8 cellular contexts compared by ENCODE assay signal in the genomic region with DNA sequence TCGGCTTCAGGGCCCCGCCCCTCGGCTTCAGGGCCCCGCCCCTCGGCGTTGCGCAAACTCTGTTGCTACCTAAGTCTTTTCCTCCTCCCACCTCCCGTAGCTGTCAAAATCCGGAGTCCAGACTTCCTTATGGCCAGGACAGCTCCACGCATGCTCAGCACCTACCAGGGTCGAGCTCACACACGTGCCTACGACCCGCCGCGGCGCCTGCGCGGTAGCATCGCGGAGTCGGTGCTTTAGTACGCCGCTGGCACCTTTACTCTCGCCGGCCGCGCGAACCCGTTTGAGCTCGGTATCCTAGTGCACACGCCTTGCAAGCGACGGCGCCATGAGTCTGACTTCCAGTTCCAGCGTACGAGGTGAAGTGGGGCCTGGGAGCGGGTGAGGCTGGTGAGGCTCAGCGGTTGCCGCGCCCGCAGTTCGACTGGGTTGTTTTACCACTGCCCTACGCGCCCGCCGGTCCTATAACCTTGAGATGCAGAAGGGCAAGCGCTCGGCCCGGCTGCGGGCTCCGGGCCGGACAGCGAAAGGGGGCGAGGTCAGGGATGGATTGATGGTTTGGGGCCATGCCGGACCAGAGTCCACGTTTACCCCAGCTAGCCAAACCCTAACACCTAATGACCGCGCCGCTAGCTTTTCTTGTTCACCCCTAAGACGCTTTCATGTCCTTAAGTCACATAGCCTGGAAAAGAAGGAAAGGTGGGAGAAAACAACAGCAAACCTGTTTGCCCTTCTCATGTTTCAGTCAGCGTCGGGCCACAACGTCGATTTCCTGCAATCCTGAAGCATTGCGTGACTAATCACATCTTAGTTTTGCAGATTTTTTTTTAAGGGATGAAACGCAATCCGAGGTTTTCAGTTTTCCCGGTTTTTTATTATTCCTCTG. TPM values are rescaled to one million over a fixed set of nuclear protein-coding genes. Genes with fewer than 3 reads are reported as not detected.
DNase-seq lines count a peak whose midpoint lies in the region; ATAC-seq and TF ChIP-seq lines count a peak whose summit lies in the region.

CISD1 (plus strand) TSS at position 217 of the 886 bp plus-strand sequence; CDS start at position 329, 112 bp downstream.

- H3K27ac ChIP-seq in IMR-90 (ENCODE audit: insufficient read depth, low read length), result peak within 1 kb of the TSS; percentile 57

- dilution Hi-C loops in IMR-90 (cut with HindIII; ENCODE audit: low sequenced_read_pairs, unreplicated experiment), result no loop called here

- peak within 1 kb of the TSS; percentile 94 for H3K4me2 ChIP-seq in IMR-90 (ENCODE audit: low read depth, low read length)

- 0 out of 3 replicates have a peak within 1 kb of the TSS, but pooled peaks have one; percentile 19 for H2BK15ac ChIP-seq in IMR-90 (ENCODE audit: low read depth, low read length)

- WGBS in IMR-90 (ENCODE audit: extremely low coverage in 2 of 2, insufficient read length in 1 of 2), 2 experiments, result 0% methylated on average over 26 of the region's 69 CpGs; no CpG with 5 or more reads in 1 of the 2 experiments

- H2BK5ac ChIP-seq in IMR-90 (ENCODE audit: low read depth, low read length, poor library complexity, severe bottlenecking), result peak within 1 kb of the TSS; percentile 61

- H2AK9ac ChIP-seq in IMR-90 (replicated peaks; ENCODE audit: low read depth, low read length, poor library complexity), result peak within 1 kb of the TSS; percentile 63

- H3K9me1 ChIP-seq in IMR-90 (ENCODE audit: insufficient read depth, low read length), result no peaks in the 10 kb centered on the region

- peak within 1 kb of the TSS; percentile 9; the same call in 1 of the 2 replicates for H2AK5ac ChIP-seq in IMR-90 (ENCODE audit: low read depth, low read length)

- H3K9me3 ChIP-seq in IMR-90 (ENCODE audit: control insufficient read depth, insufficient read depth, low read length) (no peaks in the 10 kb centered on the region), mononuclear cell (ENCODE audit: low read depth, low read length) (no peaks in the 10 kb centered on the region)

- in situ Hi-C loops in IMR-90 (cut with MboI; ENCODE audit: low sequenced_read_pairs), result no loop called here

- peak within 1 kb of the TSS; percentile 22; the same call in 1 of the 2 replicates for H2BK20ac ChIP-seq in IMR-90 (ENCODE audit: low read depth, low read length)

- intact Hi-C loops in IMR-90 (cut with micrococcal nuclease), result loop anchor here (2.0 kb wide), 1 partner anchor 90 kb away; no protein-coding TSS in a partner anchor

- no peak for TF ChIP-seq CTCF in IMR-90 (conservative IDR thresholded peaks at IDR 0.05; ENCODE audit: low read depth, low read length)

- peak within 1 kb of the TSS; percentile 94 for H3K23ac ChIP-seq in IMR-90 (ENCODE audit: low read depth, low read length)

- H3K4ac ChIP-seq in IMR-90 (ENCODE audit: low read depth, low read length), result peak within 1 kb of the TSS; percentile 74

- H4K8ac ChIP-seq in IMR-90 (ENCODE audit: low read depth in 2 of 2, low read length in 2 of 2), result peak within 1 kb of the TSS in 1 of 2 experiments; percentile 78; a peak in 1 of 4 replicates

- peaks cover 0 to 27% of the 10 kb centered on the region in 2 experiments; a peak in 2 of 4 replicates for H3K79me1 ChIP-seq in IMR-90 (ENCODE audit: low read depth in 1 of 2, low read length in 2 of 2)

- POLR2A ChIA-PET in IMR-90 (lab: Charles Lee; ENCODE audit: unreplicated experiment), result no interaction called here

- peak within 1 kb of the TSS; percentile 64 for H2BK120ac ChIP-seq in IMR-90 (ENCODE audit: low read depth, low read length)

- ATAC-seq in GM21528 (IDR thresholded peaks at IDR 0.05; ENCODE audit: low FRiP score, unreplicated experiment) (peak; percentile 66), IMR-90 (ENCODE audit: low read depth) (peak; percentile 80)

- peak within 1 kb of the TSS; percentile 4 for H3K18ac ChIP-seq in IMR-90 (ENCODE audit: low read depth, low read length)

- H4K20me1 ChIP-seq in IMR-90 (ENCODE audit: insufficient read depth, low read length), result no peaks in the 10 kb centered on the region; the same call in 1 of the 2 replicates

- H4K5ac ChIP-seq in IMR-90 (ENCODE audit: low read depth, low read length), result peak within 1 kb of the TSS; percentile 6; the same call in 1 of the 2 replicates

- H2AFZ ChIP-seq in IMR-90 (replicated peaks; ENCODE audit: low read length, poor library complexity), result peak within 1 kb of the TSS; percentile 98

- H3K27me3 ChIP-seq in IMR-90 (ENCODE audit: control insufficient read depth, insufficient read depth, low read length) (no peaks in the 10 kb centered on the region), mononuclear cell (ENCODE audit: insufficient read depth, low read length) (no peaks in the 10 kb centered on the region)

- peak within 1 kb of the TSS; percentile 32 for H4K91ac ChIP-seq in IMR-90 (ENCODE audit: insufficient read depth, low read depth, low read length)

- H3K4me3 ChIP-seq in IMR-90 (ENCODE audit: insufficient read depth, low read depth, low read length) (peak within 1 kb of the TSS; percentile 64), mononuclear cell (ENCODE audit: low read length) (peak within 1 kb of the TSS; percentile 64)

- no peaks in the 10 kb centered on the region for H3K36me3 ChIP-seq in IMR-90 (ENCODE audit: control insufficient read depth, insufficient read depth, low read length)

- CTCF ChIA-PET in IMR-90 (lab: Yijun Ruan, JAX), result interaction anchor here (0.9 to 1.5 kb wide), 2 partner anchors 21 to 47 kb away, joined by 3 to 4 read pairs; no protein-coding TSS in a partner anchor

- BruUV-seq in IMR-90 (replicated peaks; lab: Mats Ljungman, UMichigan), result no TSS peak

- H3K14ac ChIP-seq in IMR-90 (replicated peaks; ENCODE audit: low read depth, low read length), result peak within 1 kb of the TSS; percentile 59

- TF ChIP-seq POLR2A in IMR-90 (IDR thresholded peaks at IDR 0.05; ENCODE audit: low read depth, low read length), result peak; percentile 57; the same call in 1 of the 2 replicates

- peak within 1 kb of the TSS; percentile 64 for H3K56ac ChIP-seq in IMR-90 (ENCODE audit: extremely low read depth, insufficient read depth, low read length)

- H3K9ac ChIP-seq in IMR-90 (ENCODE audit: low read depth, low read length), result peak within 1 kb of the TSS; percentile 55

- no peak for TF ChIP-seq RAD21 in IMR-90 (IDR thresholded peaks at IDR 0.05; ENCODE audit: low read length)

- DNase-seq in DMS 273 (lab: John Stamatoyannopoulos, UW; ENCODE audit: unreplicated experiment) (peak; percentile 98), IMR-90 (peak; percentile 100), OCI-M1 (lab: John Stamatoyannopoulos, UW) (peak; percentile 99), activated T-cell treated with anti-CD3 and anti-CD28 coated beads for 24 hours (ENCODE audit: low read depth) (peak; percentile 93), epidermal melanocyte (ENCODE audit: insufficient read length, low spot score) (peak; percentile 96)
- DNase-seq in stimulated activated CD8-positive, alpha-beta memory T cell treated with anti-CD3 and anti-CD28 coated beads, Interleukin-4, amount 100 ng/mL, for 1 hour (ENCODE audit: low read depth in 2 of 2, low spot score in 1 of 2), result peak; percentile 69 to 91

- H3K4me1 ChIP-seq in IMR-90 (ENCODE audit: control insufficient read depth, insufficient read depth, low read length) (no peaks in the 10 kb centered on the region), mononuclear cell (ENCODE audit: insufficient read depth, low read length) (peaks cover 20% of the 10 kb centered on the region)

TF ChIP-seq in IMR-90, 13 proteins besides CTCF, POLR2A, EP300 and RAD21:
- TF ChIP-seq, protein P1, sequence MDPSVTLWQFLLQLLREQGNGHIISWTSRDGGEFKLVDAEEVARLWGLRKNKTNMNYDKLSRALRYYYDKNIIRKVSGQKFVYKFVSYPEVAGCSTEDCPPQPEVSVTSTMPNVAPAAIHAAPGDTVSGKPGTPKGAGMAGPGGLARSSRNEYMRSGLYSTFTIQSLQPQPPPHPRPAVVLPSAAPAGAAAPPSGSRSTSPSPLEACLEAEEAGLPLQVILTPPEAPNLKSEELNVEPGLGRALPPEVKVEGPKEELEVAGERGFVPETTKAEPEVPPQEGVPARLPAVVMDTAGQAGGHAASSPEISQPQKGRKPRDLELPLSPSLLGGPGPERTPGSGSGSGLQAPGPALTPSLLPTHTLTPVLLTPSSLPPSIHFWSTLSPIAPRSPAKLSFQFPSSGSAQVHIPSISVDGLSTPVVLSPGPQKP (IDR thresholded peaks at IDR 0.05; ENCODE audit: borderline replicate concordance, low read depth, low read length), result no peak
- TF ChIP-seq MAZ (IDR thresholded peaks at IDR 0.05; ENCODE audit: borderline replicate concordance, low read depth, low read length), result peak; percentile 83; the same call in 1 of the 2 replicates
- no peak for TF ChIP-seq SMC3 (IDR thresholded peaks at IDR 0.05; ENCODE audit: low read depth, low read length)
- TF ChIP-seq CHD1 (IDR thresholded peaks at IDR 0.05; ENCODE audit: low read depth, low read length), result no peak
- TF ChIP-seq BHLHE40 (IDR thresholded peaks at IDR 0.05; ENCODE audit: low read depth, low read length), result peak; percentile 95
- TF ChIP-seq NFE2L2 (IDR thresholded peaks at IDR 0.05; ENCODE audit: low read depth, low read length), result no peak
- peak; percentile 94 for TF ChIP-seq MXI1 (IDR thresholded peaks at IDR 0.05; ENCODE audit: borderline replicate concordance, low read depth, low read length)
- peak; percentile 83 for TF ChIP-seq USF2 (IDR thresholded peaks at IDR 0.05; ENCODE audit: low read depth, low read length)
- peak; percentile 98 for TF ChIP-seq CEBPB (IDR thresholded peaks at IDR 0.05; ENCODE audit: low read depth, low read length)
- no peak for TF ChIP-seq RCOR1 (IDR thresholded peaks at IDR 0.05; ENCODE audit: insufficient replicate concordance, low read length)
- TF ChIP-seq RFX5 (IDR thresholded peaks at IDR 0.05; ENCODE audit: low read depth, low read length), result no peak
- TF ChIP-seq FOS (IDR thresholded peaks at IDR 0.05; ENCODE audit: low read depth, low read length), result no peak
- no peak for TF ChIP-seq MAFK (IDR thresholded peaks at IDR 0.05; ENCODE audit: low read depth, low read length)

RNA-seq across cellular contexts. Expression of gene CISD1, which starts in this region (rescaled TPM):
- total RNA-seq in IMR-90 (2012; rRNA removed) (25.8 and 34.6 TPM in 2 replicates), mononuclear cell (1.3 TPM)
- polyA plus RNA-seq in IMR-90 (2012; rRNA removed), result 25.7 and 28.2 TPM in 2 replicates
- polyA plus RNA-seq in IMR-90 (2012; cell fraction: cytosol; rRNA removed), result 6.6 and 13.8 TPM in 2 replicates
- polyA plus RNA-seq in IMR-90 (2012; cell fraction: nucleus; rRNA removed; ENCODE audit: low replicate concordance), result 2.0 and 16.6 TPM in 2 replicates

Comparison
In these comparisons a context has a peak if more than half of its experiments do, and no peak if none do; other contexts are left out.
1. Peak in every context shown above with its lines: DNase-seq, ATAC-seq, H3K4me3 ChIP-seq and H3K27ac ChIP-seq.
2. RNA of gene CISD1 (total RNA-seq): 25.8 to 34.6 TPM in IMR-90; 1.3 TPM in mononuclear cell (single experiment); every median in the first group is over 10 times any median in the second.